10 cellular contexts compared by ENCODE assay signal in the genomic region with DNA sequence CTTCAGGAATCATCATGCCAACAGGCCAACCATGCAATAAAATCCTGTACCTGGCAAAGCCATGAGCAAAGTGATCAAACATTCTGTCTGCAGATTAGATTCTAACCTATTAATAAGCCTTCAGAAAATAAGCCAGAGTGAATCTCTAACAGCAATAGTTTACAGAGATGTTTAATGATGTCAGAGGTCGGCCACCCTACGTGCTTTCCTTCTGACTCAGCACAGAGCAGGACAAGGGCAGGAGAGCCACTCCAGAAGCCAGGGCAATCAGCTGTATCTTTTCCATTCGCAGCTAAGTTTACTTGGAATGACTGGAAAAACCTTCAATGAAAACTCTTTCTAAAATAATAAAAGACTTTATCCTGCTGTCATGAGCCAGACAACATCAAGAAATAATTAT. TPM values are rescaled to one million over a fixed set of nuclear protein-coding genes. Genes with fewer than 3 reads are reported as not detected.
DNase-seq lines count a peak whose midpoint lies in the region; ATAC-seq and TF ChIP-seq lines count a peak whose summit lies in the region.
"Had no signal": no experiment of that assay in that cellular context is flagged by ENCODE, and none has a peak within 500 bp of the region (broad histone marks: within the 10 kb centered on the region; RNA-seq: fewer than 3 reads in every experiment).

No MANE protein-coding gene starts in this region.

- in situ Hi-C loops in GM23248 (cut with MboI): no loop called here

- H4K20me1 ChIP-seq in GM23248 (ENCODE audit: insufficient read depth): no peaks in the 10 kb centered on the region

- H3K36me3 ChIP-seq in GM23248 (ENCODE audit: low read depth): no peaks in the 10 kb centered on the region
- no peaks in the 10 kb centered on the region for H3K36me3 ChIP-seq in sigmoid colon

- peak overlapping the region; percentile 77 for H3K4me2 ChIP-seq in GM23248 (ENCODE audit: unreplicated experiment)

- H3K9ac ChIP-seq in GM23248: peak overlapping the region; percentile 20; the same call in 1 of the 2 replicates

- 2 to 3% methylated on average over 3 of the region's 3 CpGs for WGBS in GM23248 (ENCODE audit: low coverage in 1 of 2, low lambda C conversion rate in 2 of 2, missing lambda C conversion rate in 2 of 2), 2 experiments
- 7 to 42% methylated on average over 3 of the region's 3 CpGs for WGBS in sigmoid colon, 2 donors

- DNase-seq in GM23248 (peak; percentile 82), left cardiac atrium (peak; percentile 47), sigmoid colon (peak; percentile 76), epidermal melanocyte (ENCODE audit: insufficient read length, low spot score) (no peak), NCI-H69 (lab: John Stamatoyannopoulos, UW) (no peak)
- DNase-seq in stimulated activated naive CD4-positive, alpha-beta T cell (lab: John Stamatoyannopoulos, UW): no peak
- DNase-seq: activated T-cell treated with anti-CD3 and anti-CD28 coated beads, Interleukin-2, amount 50 U/mL, for 48 hours; SW 1271 had no signal

- no peak overlapping the region for H2AFZ ChIP-seq in GM23248

- no peaks in the 10 kb centered on the region for H3K9me2 ChIP-seq in GM23248 (ENCODE audit: insufficient read depth)

- H3K27ac ChIP-seq in GM23248: peak overlapping the region; percentile 47
- peak overlapping the region; percentile 43; the same call in 1 of the 2 replicates for H3K27ac ChIP-seq in VCaP
- peak overlapping the region; percentile 39 to 91 (median 67) for H3K27ac ChIP-seq in sigmoid colon

- H3K4me3 ChIP-seq in GM23248: peak overlapping the region; percentile 7; the same call in 1 of the 2 replicates
- no peak overlapping the region for H3K4me3 ChIP-seq in sigmoid colon

- peak in 1 of 4 donors; percentile 36 for TF ChIP-seq EP300 in sigmoid colon (IDR thresholded peaks at IDR 0.05)

- H3K27me3 ChIP-seq in GM23248 (replicated peaks; ENCODE audit: insufficient read depth) (no peaks in the 10 kb centered on the region), sigmoid colon (no peaks in the 10 kb centered on the region)

- peaks cover 27% of the 10 kb centered on the region for H3F3A ChIP-seq in GM23248 (ENCODE audit: insufficient read depth)

- no peak for TF ChIP-seq CTCF in VCaP (conservative IDR thresholded peaks at IDR 0.05)
- TF ChIP-seq CTCF in sigmoid colon (IDR thresholded peaks at IDR 0.05): no peak

- H3K9me3 ChIP-seq in GM23248 (ENCODE audit: low read depth) (no peaks in the 10 kb centered on the region), sigmoid colon (no peaks in the 10 kb centered on the region)

- H3K4me1 ChIP-seq in GM23248 (ENCODE audit: insufficient read depth) (peaks cover 47% of the 10 kb centered on the region), sigmoid colon (peaks cover 0 to 66% (median 50%) of the 10 kb centered on the region in 4 donors)

- H3K79me2 ChIP-seq in GM23248 (ENCODE audit: insufficient read depth): peaks cover 25% of the 10 kb centered on the region

- TF ChIP-seq POLR2A in sigmoid colon (IDR thresholded peaks at IDR 0.05): no peak

- intact Hi-C loops in left cardiac atrium (cut with DNase I): no loop called here
- intact Hi-C loops in sigmoid colon (cut with DNase I): no loop called here

- ATAC-seq in left cardiac atrium: peak in 1 of 2 donors; percentile 67
- ATAC-seq in HG02798 (IDR thresholded peaks at IDR 0.05; ENCODE audit: poor library complexity, unreplicated experiment): no peak

RNA-seq across cellular contexts. Expression of a gene that starts 13.2 kb away (rescaled TPM):
- 157 and 189 TPM in 2 replicates for total RNA-seq in GM23248 (2014; rRNA removed; shearing (Covaris generic))
- 164 TPM in 2 replicates for polyA plus RNA-seq in GM23248 (2016; fragmentation: Nextera tagmentation; extraction: Ambion mirVana)
- total RNA-seq in left cardiac atrium: 10 to 100 TPM; 19.4 to 35.8 TPM
- total RNA-seq in sigmoid colon: 10 to 100 TPM; 15.3 to 39.6 (median 18.3) TPM
- polyA plus RNA-seq in sigmoid colon: 1 to 10 TPM in 1 of 3 donors, under 1 TPM in 2; 0.23 to 2.2 (median 0.60) TPM

Comparison
In these comparisons a context has a peak if more than half of its experiments do, and no peak if none do; other contexts are left out.
1. DNase-seq: peak in GM23248 (single experiment), left cardiac atrium (single experiment) and sigmoid colon (single experiment); none in epidermal melanocyte (single experiment), stimulated activated naive CD4-positive, alpha-beta T cell (0 of 6) and NCI-H69 (single experiment).
2. Peak in every context shown above with its lines, with median percentiles within 50 percentile points of each other: H3K27ac ChIP-seq.